ENCODE assay signal across 8 cellular contexts in the genomic region with DNA sequence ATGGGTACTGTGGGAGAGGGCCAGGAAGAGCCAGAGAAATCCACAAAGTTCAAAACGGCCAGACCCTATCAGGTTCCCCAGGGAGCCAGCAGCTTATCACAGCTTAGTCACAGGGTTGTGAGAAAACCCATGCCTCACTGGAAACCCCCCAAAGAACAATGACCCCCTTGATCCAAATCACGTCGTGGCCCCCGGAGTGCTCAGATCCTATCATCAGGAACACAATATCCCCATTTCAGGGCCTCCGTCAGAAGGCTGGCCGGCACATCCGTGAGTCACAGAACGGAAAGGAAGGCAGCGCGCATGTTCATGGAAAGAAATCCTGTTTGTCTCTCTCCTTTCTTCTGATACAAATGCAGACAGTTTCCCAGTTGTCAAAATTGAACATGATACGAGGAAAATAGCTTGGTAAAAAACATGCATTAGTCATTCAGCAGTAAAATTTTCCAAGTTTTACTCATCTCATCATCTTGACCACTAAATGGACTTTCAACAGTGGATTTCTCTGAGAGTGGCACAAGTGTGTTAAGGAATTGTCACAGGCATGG.
DNase-seq lines count a peak whose midpoint lies in the region; TF ChIP-seq lines count a peak whose summit lies in the region.

No MANE protein-coding gene starts in this region.

- DNase-seq in AG08396 (ENCODE audit: low spot score): peak; percentile 75
- DNase-seq in RPMI7951 (ENCODE audit: low read depth): peak; percentile 94
- peak; percentile 96 for DNase-seq in fibroblast of pulmonary artery (ENCODE audit: low read depth)
- DNase-seq in osteocyte (ENCODE audit: extremely low spot score, unreplicated experiment): no peak
- DNase-seq in activated naive CD4-positive, alpha-beta T cell treated with anti-CD3 and anti-CD28 coated beads, Interleukin-2, amount 10 ng/mL, durations not matched to agents 7 days and 5 days: no peak
- no peak for DNase-seq in GM10266 (ENCODE audit: extremely low spot score)
- no peak for DNase-seq in activated gamma-delta T cell treated with Interleukin-2 at 50 U/mL for 16 hours
- DNase-seq in NCI-H146 treated with DMSO at 0.1 percent for 48 hours (lab: John Stamatoyannopoulos, UW; ENCODE audit: unreplicated experiment): no peak

- H3K27me3 Mint-ChIP-seq in osteocyte (ENCODE audit: unreplicated experiment): no peaks in the 10 kb centered on the region
- H3K27me3 Mint-ChIP-seq in activated naive CD4-positive, alpha-beta T cell treated with anti-CD3 and anti-CD28 coated beads, Interleukin-2, amount 10 ng/mL, durations not matched to agents 7 days and 5 days: peaks cover 44% of the 10 kb centered on the region

- peak overlapping the region; percentile 21 for H3K4me3 ChIP-seq in fibroblast of pulmonary artery (replicated peaks; ENCODE audit: low read depth, low read length)

- peaks cover 41% of the 10 kb centered on the region for H3K4me1 Mint-ChIP-seq in osteocyte (ENCODE audit: unreplicated experiment)
- no peaks in the 10 kb centered on the region for H3K4me1 Mint-ChIP-seq in activated naive CD4-positive, alpha-beta T cell treated with anti-CD3 and anti-CD28 coated beads, Interleukin-2, amount 10 ng/mL, durations not matched to agents 7 days and 5 days

- CTCF ChIA-PET in activated naive CD4-positive, alpha-beta T cell treated with anti-CD3 and anti-CD28 coated beads, Interleukin-2, amount 10 ng/mL, durations not matched to agents 7 days and 5 days (lab: Charles Lee): interaction anchor here (1.6 kb wide), 1 partner anchor 30 kb away, joined by 3 read pairs; no protein-coding TSS in a partner anchor

- H3K27ac Mint-ChIP-seq in osteocyte (ENCODE audit: unreplicated experiment): peak overlapping the region; percentile 94
- H3K27ac Mint-ChIP-seq in activated naive CD4-positive, alpha-beta T cell treated with anti-CD3 and anti-CD28 coated beads, Interleukin-2, amount 10 ng/mL, durations not matched to agents 7 days and 5 days: no peak overlapping the region

- peak overlapping the region; percentile 2 for H3K4me3 Mint-ChIP-seq in osteocyte (ENCODE audit: unreplicated experiment)
- H3K4me3 Mint-ChIP-seq in activated naive CD4-positive, alpha-beta T cell treated with anti-CD3 and anti-CD28 coated beads, Interleukin-2, amount 10 ng/mL, durations not matched to agents 7 days and 5 days: no peak overlapping the region

- TF ChIP-seq CTCF in fibroblast of pulmonary artery (IDR thresholded peaks at IDR 0.05; ENCODE audit: low read length, missing control alignments): no peak
- TF ChIP-seq CTCF in osteocyte (IDR thresholded peaks at IDR 0.05): no peak
- TF ChIP-seq CTCF in GM10266 (IDR thresholded peaks at IDR 0.05; ENCODE audit: control insufficient read depth, insufficient read depth, low read depth, missing control alignments): no peak

- no peaks in the 10 kb centered on the region for H3K36me3 Mint-ChIP-seq in osteocyte (ENCODE audit: unreplicated experiment)
- no peaks in the 10 kb centered on the region for H3K36me3 Mint-ChIP-seq in activated naive CD4-positive, alpha-beta T cell treated with anti-CD3 and anti-CD28 coated beads, Interleukin-2, amount 10 ng/mL, durations not matched to agents 7 days and 5 days

- peaks cover 3% of the 10 kb centered on the region for H3K9me3 Mint-ChIP-seq in osteocyte (ENCODE audit: unreplicated experiment)
- H3K9me3 Mint-ChIP-seq in activated naive CD4-positive, alpha-beta T cell treated with anti-CD3 and anti-CD28 coated beads, Interleukin-2, amount 10 ng/mL, durations not matched to agents 7 days and 5 days: no peaks in the 10 kb centered on the region

Comparison
In these comparisons a context has a peak if more than half of its experiments do, and no peak if none do; other contexts are left out.
1. DNase-seq: peak in AG08396 (single experiment), RPMI7951 (single experiment) and fibroblast of pulmonary artery (single experiment); none in osteocyte (single experiment), activated naive CD4-positive, alpha-beta T cell treated with anti-CD3 and anti-CD28 coated beads, Interleukin-2, amount 10 ng/mL, durations not matched to agents 7 days and 5 days (single experiment), GM10266 (single experiment), activated gamma-delta T cell treated with Interleukin-2 at 50 U/mL for 16 hours (single experiment) and NCI-H146 treated with DMSO at 0.1 percent for 48 hours (single experiment).